1 cellular context compared by ENCODE assay signal in the genomic region with DNA sequence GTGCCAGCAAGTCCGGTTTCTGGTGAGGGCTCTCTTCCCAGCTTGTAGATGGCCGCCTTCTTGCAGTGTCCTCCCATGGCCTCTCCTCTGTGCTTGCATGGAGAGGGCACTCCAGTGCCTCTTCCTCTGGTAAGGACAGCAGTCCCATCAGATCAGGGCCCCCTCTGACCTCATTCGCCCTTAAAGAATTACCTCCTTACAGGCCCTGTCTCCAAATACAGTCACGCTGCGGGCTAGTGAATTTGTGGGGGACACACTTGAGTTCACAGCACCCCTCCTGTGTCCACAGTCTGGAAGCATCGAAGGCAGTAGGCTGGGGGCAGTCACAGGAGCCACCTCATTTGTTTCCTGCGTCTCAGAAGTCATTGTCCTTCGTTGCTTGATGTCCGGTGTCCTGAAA.
TF ChIP-seq lines count a peak whose summit lies in the region.

No MANE protein-coding gene starts in this region.

TF ChIP-seq in H1, 55 proteins besides CTCF, POLR2A, EP300 and RAD21:
- TF ChIP-seq CHD7 (IDR thresholded peaks at IDR 0.05; ENCODE audit: insufficient replicate concordance, low read length) (no peak), CBX8 (IDR thresholded peaks at IDR 0.05; ENCODE audit: borderline replicate concordance, low read depth, low read length) (no peak), BCL11A (IDR thresholded peaks at IDR 0.05; ENCODE audit: low read depth in 2 of 2, low read length in 2 of 2) (no peak), SIRT6 (IDR thresholded peaks at IDR 0.05; ENCODE audit: low read length) (no peak), JUND (IDR thresholded peaks at IDR 0.05; ENCODE audit: low read length) (no peak), SP2 (IDR thresholded peaks at IDR 0.05; ENCODE audit: low read length) (no peak), CTBP2 (IDR thresholded peaks at IDR 0.05; ENCODE audit: borderline replicate concordance, insufficient read depth, insufficient read length, low read length) (no peak), SUZ12 (IDR thresholded peaks at IDR 0.05; ENCODE audit: low read length) (no peak), TBP (IDR thresholded peaks at IDR 0.05; ENCODE audit: low read depth, low read length) (no peak), HDAC6 (IDR thresholded peaks at IDR 0.05; ENCODE audit: low read depth, low read length) (no peak), KDM4A (IDR thresholded peaks at IDR 0.05; ENCODE audit: low read depth, low read length, severe bottlenecking) (no peak), CHD2 (IDR thresholded peaks at IDR 0.05; ENCODE audit: low read length) (no peak), EGR1 (IDR thresholded peaks at IDR 0.05; ENCODE audit: borderline replicate concordance, low read depth, low read length) (no peak), CEBPB (IDR thresholded peaks at IDR 0.05; ENCODE audit: low read depth, low read length) (no peak), CBX5 (IDR thresholded peaks at IDR 0.05; ENCODE audit: low read depth, low read length) (no peak)
- TF ChIP-seq, protein P1, sequence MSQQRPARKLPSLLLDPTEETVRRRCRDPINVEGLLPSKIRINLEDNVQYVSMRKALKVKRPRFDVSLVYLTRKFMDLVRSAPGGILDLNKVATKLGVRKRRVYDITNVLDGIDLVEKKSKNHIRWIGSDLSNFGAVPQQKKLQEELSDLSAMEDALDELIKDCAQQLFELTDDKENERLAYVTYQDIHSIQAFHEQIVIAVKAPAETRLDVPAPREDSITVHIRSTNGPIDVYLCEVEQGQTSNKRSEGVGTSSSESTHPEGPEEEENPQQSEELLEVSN (IDR thresholded peaks at IDR 0.05) = no peak
- TF ChIP-seq, protein P2, sequence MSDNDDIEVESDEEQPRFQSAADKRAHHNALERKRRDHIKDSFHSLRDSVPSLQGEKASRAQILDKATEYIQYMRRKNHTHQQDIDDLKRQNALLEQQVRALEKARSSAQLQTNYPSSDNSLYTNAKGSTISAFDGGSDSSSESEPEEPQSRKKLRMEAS (IDR thresholded peaks at IDR 0.05) = no peak
